In the genomic region with DNA sequence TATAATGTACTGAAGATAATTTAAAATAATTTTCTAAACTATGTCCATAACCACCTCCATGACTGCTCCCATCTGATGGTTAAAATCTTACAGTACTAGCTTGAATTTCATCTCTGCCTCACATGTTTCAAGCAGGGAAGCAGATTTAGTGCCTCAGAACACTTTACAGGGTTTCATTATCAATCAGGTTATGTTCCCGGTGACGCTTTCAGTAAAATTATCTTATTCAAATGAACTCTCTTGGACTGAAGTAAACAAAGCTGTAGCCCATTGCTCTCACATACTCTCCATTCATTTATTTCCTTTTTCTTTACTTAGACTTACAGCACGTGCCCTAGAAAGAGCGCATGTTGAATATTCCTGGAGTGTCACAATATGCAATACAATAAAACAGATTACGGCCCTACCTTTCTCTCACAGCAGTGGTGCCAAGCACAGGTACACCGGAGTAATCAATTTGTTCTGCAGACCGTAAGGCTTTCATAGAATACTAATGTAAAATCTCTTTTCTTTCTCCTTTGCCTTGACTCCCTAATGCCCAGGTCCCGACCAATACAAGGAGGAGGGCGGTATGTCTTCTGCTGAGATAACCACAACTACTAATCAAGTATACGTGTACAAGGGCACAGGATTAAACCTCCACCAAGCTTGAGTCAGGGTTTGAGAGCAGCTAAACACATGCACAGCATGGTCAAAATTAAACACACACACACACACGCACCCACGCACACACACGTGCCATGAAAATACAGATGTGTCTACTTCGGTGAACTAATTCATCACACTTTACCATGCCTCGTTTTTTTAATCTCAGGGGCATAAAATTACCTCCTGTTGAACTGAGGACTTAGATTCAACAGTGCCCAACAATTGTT, we compare ENCODE assay signal across 9 cellular contexts.
DNase-seq lines count a peak whose midpoint lies in the region; ATAC-seq, FAIRE-seq and TF ChIP-seq lines count a peak whose summit lies in the region.
"Had no signal": no experiment of that assay in that cellular context is flagged by ENCODE, and none has a peak within 500 bp of the region (broad histone marks: within the 10 kb centered on the region; RNA-seq: fewer than 3 reads in every experiment).

No MANE protein-coding gene starts in this region.

- no peaks in the 10 kb centered on the region for H3K27me3 Mint-ChIP-seq in effector memory CD8-positive, alpha-beta T cell

- no peaks in the 10 kb centered on the region for H3K9me1 ChIP-seq in K562 (ENCODE audit: control insufficient read depth, insufficient read depth, low read length)

- H3K27me3 ChIP-seq in K562 (ENCODE audit: control insufficient read depth in 2 of 2, insufficient read depth in 2 of 2, low read length in 2 of 2) = no peaks in the 10 kb centered on the region
- H3K27me3 ChIP-seq in osteoblast (ENCODE audit: insufficient read depth, low read length) = no peaks in the 10 kb centered on the region

- no peak for TF ChIP-seq RAD21 in K562 (CRISPR knock-in tag; conservative IDR thresholded peaks at IDR 0.05 in 1 of 2, IDR thresholded peaks at IDR 0.05 in 1 of 2)

- no peak for TF ChIP-seq EP300 in K562 (IDR thresholded peaks at IDR 0.05; ENCODE audit: low read length)

- no peak overlapping the region for H3K4me2 ChIP-seq in K562 (ENCODE audit: insufficient read depth, low read length)
- H3K4me2 ChIP-seq in osteoblast (ENCODE audit: insufficient read depth, low read length) = no peak overlapping the region

- DNase-seq in Caki2 (ENCODE audit: low read depth) = peak; percentile 42
- DNase-seq in GM20000 (ENCODE audit: low spot score) = peak; percentile 40
- DNase-seq in K562 (ENCODE audit: extremely low read depth in 1 of 4, low spot score in 3 of 4) = no peak
- no peak for DNase-seq in effector memory CD8-positive, alpha-beta T cell
- DNase-seq in hepatic stellate cell (ENCODE audit: low spot score) = no peak
- DNase-seq in AG08395 (ENCODE audit: low spot score) = no peak
- no peak for DNase-seq in osteoblast (ENCODE audit: insufficient read length, low spot score, missing footprints)
- DNase-seq: NCI-H510A had no signal

- CTCF ChIA-PET in K562 (lab: Yijun Ruan, JAX; ENCODE audit: low intra/inter-chr PET ratio) = no interaction called here

- ATAC-seq in HG03135 (IDR thresholded peaks at IDR 0.05; ENCODE audit: unreplicated experiment) (peak; percentile 87), K562 (no peak)
- ATAC-seq in effector memory CD8-positive, alpha-beta T cell (replicated peaks) = no peak

- H3K79me2 ChIP-seq in K562 (ENCODE audit: control insufficient read depth, insufficient read depth, low read length) (peaks cover 81% of the 10 kb centered on the region), osteoblast (ENCODE audit: insufficient read depth, low read length) (peaks cover 90% of the 10 kb centered on the region)

- H3K9ac ChIP-seq in K562 (ENCODE audit: insufficient read depth in 1 of 2, low read depth in 2 of 2, low read length in 2 of 2) = no peak overlapping the region

- POLR2A ChIA-PET in K562 (lab: Yijun Ruan, JAX) = interaction anchor here (0.9 to 1.4 kb wide), 2 partner anchors 8 to 11 kb away, joined by 3 read pairs; no protein-coding TSS in a partner anchor

- FAIRE-seq in K562 (lab: Jason Lieb, UNC) = peak; percentile 29

- intact Hi-C loops in K562 (cut with micrococcal nuclease) = no loop called here

- H3K27ac ChIP-seq in K562 (ENCODE audit: extremely low read depth, low read depth, low read length) = no peak overlapping the region
- no peak overlapping the region for H3K27ac ChIP-seq in osteoblast (ENCODE audit: low read depth, low read length)

- H3K9me3 ChIP-seq in K562 (replicated peaks; ENCODE audit: control insufficient read depth, insufficient read depth, low read depth, low read length) (no peaks in the 10 kb centered on the region), osteoblast (ENCODE audit: low read depth, low read length) (no peaks in the 10 kb centered on the region)

- peaks cover 2% of the 10 kb centered on the region for H3K36me3 Mint-ChIP-seq in effector memory CD8-positive, alpha-beta T cell (ENCODE audit: insufficient read depth)

- no TSS peak for BruUV-seq in K562 (replicated peaks; lab: Mats Ljungman, UMichigan)

- H3K4me3 ChIP-seq in K562 = no peak overlapping the region
- no peak overlapping the region for H3K4me3 ChIP-seq in osteoblast (ENCODE audit: insufficient read depth, low read length)

- H4K20me1 ChIP-seq in K562 (replicated peaks; ENCODE audit: control insufficient read depth, insufficient read depth, low read length) = no peaks in the 10 kb centered on the region
- no peaks in the 10 kb centered on the region for H4K20me1 ChIP-seq in osteoblast (ENCODE audit: insufficient read depth, low read length)

- peaks cover 27 to 30% of the 10 kb centered on the region in 2 donors for H3K4me1 Mint-ChIP-seq in effector memory CD8-positive, alpha-beta T cell (ENCODE audit: low read depth in 2 of 2)

- H3K4me3 Mint-ChIP-seq in effector memory CD8-positive, alpha-beta T cell = peak overlapping the region in 1 of 2 donors; percentile 35

- TF ChIP-seq CTCF in GM20000 (IDR thresholded peaks at IDR 0.05; ENCODE audit: extremely low read depth, missing control alignments) (no peak), K562 (IDR thresholded peaks at IDR 0.05 in 2 of 3, conservative IDR thresholded peaks at IDR 0.05 in 1 of 3; ENCODE audit: insufficient read depth in 2 of 3, low read depth in 1 of 3, low read length in 3 of 3) (no peak), osteoblast (IDR thresholded peaks at IDR 0.05; ENCODE audit: extremely low read depth, low read depth, low read length) (no peak)

- in situ Hi-C loops in Caki2 (cut with HindIII; ENCODE audit: low pct_unique_long_range_greater_than_20kb, low sequenced_read_pairs) = no loop called here
- in situ Hi-C loops in K562 (cut with MboI) = no loop called here

- H3K9me3 Mint-ChIP-seq in effector memory CD8-positive, alpha-beta T cell = no peaks in the 10 kb centered on the region

- H2AFZ ChIP-seq in K562 (ENCODE audit: low read depth, low read length) (no peak overlapping the region), osteoblast (ENCODE audit: low read length) (no peak overlapping the region)

- H3K27ac Mint-ChIP-seq in effector memory CD8-positive, alpha-beta T cell = peak overlapping the region in 1 of 2 donors; percentile 65

- no peak for TF ChIP-seq POLR2A in K562 (conservative IDR thresholded peaks at IDR 0.05)

- H3K36me3 ChIP-seq in K562 (ENCODE audit: control insufficient read depth, insufficient read depth, low read length) = peaks cover 14% of the 10 kb centered on the region; the same call in 2 of the 3 replicates
- no peaks in the 10 kb centered on the region for H3K36me3 ChIP-seq in osteoblast (ENCODE audit: insufficient read depth, low read length)

- H3K4me1 ChIP-seq in K562 (replicated peaks in 1 of 2; ENCODE audit: control insufficient read depth in 2 of 2, insufficient read depth in 2 of 2, low read length in 2 of 2) (no peaks in the 10 kb centered on the region), osteoblast (ENCODE audit: insufficient read depth, low read length) (peaks cover 59% of the 10 kb centered on the region)

- WGBS in K562 (ENCODE audit: insufficient coverage, low coverage, missing lambda C conversion rate) = 90% methylated on average over 15 of the region's 15 CpGs

TF ChIP-seq in K562, 482 proteins besides CTCF, POLR2A, EP300 and RAD21 (continues in another document):
- TF ChIP-seq PPARD (CRISPR knock-in tag; IDR thresholded peaks at IDR 0.05) (no peak), CSDE1 (IDR thresholded peaks at IDR 0.05) (no peak), WHSC1 (IDR thresholded peaks at IDR 0.05; ENCODE audit: low read length) (no peak), MAZ (CRISPR knock-in tag; conservative IDR thresholded peaks at IDR 0.05 in 1 of 2, IDR thresholded peaks at IDR 0.05 in 1 of 2) (no peak)
- TF ChIP-seq, protein P1, sequence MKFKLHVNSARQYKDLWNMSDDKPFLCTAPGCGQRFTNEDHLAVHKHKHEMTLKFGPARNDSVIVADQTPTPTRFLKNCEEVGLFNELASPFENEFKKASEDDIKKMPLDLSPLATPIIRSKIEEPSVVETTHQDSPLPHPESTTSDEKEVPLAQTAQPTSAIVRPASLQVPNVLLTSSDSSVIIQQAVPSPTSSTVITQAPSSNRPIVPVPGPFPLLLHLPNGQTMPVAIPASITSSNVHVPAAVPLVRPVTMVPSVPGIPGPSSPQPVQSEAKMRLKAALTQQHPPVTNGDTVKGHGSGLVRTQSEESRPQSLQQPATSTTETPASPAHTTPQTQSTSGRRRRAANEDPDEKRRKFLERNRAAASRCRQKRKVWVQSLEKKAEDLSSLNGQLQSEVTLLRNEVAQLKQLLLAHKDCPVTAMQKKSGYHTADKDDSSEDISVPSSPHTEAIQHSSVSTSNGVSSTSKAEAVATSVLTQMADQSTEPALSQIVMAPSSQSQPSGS (CRISPR knock-in tag; IDR thresholded peaks at IDR 0.05) = no peak

Comparison
In these comparisons a context has a peak if more than half of its experiments do, and no peak if none do; other contexts are left out.
1. DNase-seq: peak in Caki2 (single experiment) and GM20000 (single experiment); none in K562 (0 of 4), effector memory CD8-positive, alpha-beta T cell (0 of 3), hepatic stellate cell (single experiment), AG08395 (single experiment) and osteoblast (single experiment).